8 cellular contexts compared by ENCODE assay signal in genomic region chr11:118689852-118690552, GRCh38. TPM values are rescaled to one million over a fixed set of nuclear protein-coding genes. Genes with fewer than 3 reads are reported as not detected.
DNase-seq lines count a peak whose midpoint lies in the region; ATAC-seq and TF ChIP-seq lines count a peak whose summit lies in the region.

No MANE protein-coding gene starts in this region.

- H3K36me3 ChIP-seq in aorta (ENCODE audit: control insufficient read depth in 1 of 2, insufficient read depth in 2 of 2, low read length in 1 of 2) = no peaks in the 10 kb centered on the region

- WGBS in aorta, 2 donors = 6 to 7% methylated on average over 23 to 30 of the region's 30 CpGs

- ATAC-seq in HG02885 (IDR thresholded peaks at IDR 0.05; ENCODE audit: poor library complexity, unreplicated experiment) (peak; percentile 82), aorta (ENCODE audit: low FRiP score) (peak; percentile 97)

- in situ Hi-C loops in astrocyte of the spinal cord (cut with HindIII; ENCODE audit: low sequenced_read_pairs) = no loop called here

- intact Hi-C loops in aorta (cut with DNase I) = loop anchor here (1.0 to 5.0 kb wide), 4 partner anchors 102 to 267 kb away; partner anchors contain the start of genes DDX6 (in 2 of the 2) and UPK2 (in 2 of the 2)

- DNase-seq in NCI-H187 treated with DMSO at 0.1 percent for 48 hours (lab: John Stamatoyannopoulos, UW) (peak; percentile 61), T1000 (lab: John Stamatoyannopoulos, UW) (peak; percentile 90), astrocyte of the spinal cord (ENCODE audit: low read depth, low spot score) (peak; percentile 91), hippocampal formation (lab: John Stamatoyannopoulos, UW) (peak; percentile 92 to 99), retina (peak; percentile 98), aorta (peak; percentile 95 to 97)

- H3K4me3 ChIP-seq in astrocyte of the spinal cord (ENCODE audit: low read depth, low read length) = peak overlapping the region; percentile 35
- no peak overlapping the region for H3K4me3 ChIP-seq in aorta (ENCODE audit: low read length in 2 of 2)

- peak; percentile 96 for TF ChIP-seq CTCF in GM12874 (IDR thresholded peaks at IDR 0.05; ENCODE audit: insufficient read depth, low read depth, low read length)
- TF ChIP-seq CTCF in astrocyte of the spinal cord (IDR thresholded peaks at IDR 0.05; ENCODE audit: low read depth, low read length) = peak; percentile 92

- no peaks in the 10 kb centered on the region for H3K4me1 ChIP-seq in aorta (ENCODE audit: control insufficient read depth in 1 of 2, insufficient read depth in 2 of 2, low read length in 2 of 2)

- H3K27ac ChIP-seq in aorta (ENCODE audit: low read depth in 1 of 2, low read length in 2 of 2) = peak overlapping the region in 1 of 2 donors; percentile 27

- H3K27me3 ChIP-seq in aorta (ENCODE audit: control insufficient read depth in 1 of 2, insufficient read depth in 2 of 2, low read length in 1 of 2) = no peaks in the 10 kb centered on the region

- no peaks in the 10 kb centered on the region for H3K9me3 ChIP-seq in aorta (ENCODE audit: control insufficient read depth, low read length)

RNA-seq across cellular contexts. Expression of gene TREH, which starts 10.6 kb away (rescaled TPM):
- total RNA-seq in aorta = not detected
- polyA plus RNA-seq in aorta = 1 to 10 TPM; 2.5 to 7.2 TPM
